12 cellular contexts compared by ENCODE assay signal in the genomic region with DNA sequence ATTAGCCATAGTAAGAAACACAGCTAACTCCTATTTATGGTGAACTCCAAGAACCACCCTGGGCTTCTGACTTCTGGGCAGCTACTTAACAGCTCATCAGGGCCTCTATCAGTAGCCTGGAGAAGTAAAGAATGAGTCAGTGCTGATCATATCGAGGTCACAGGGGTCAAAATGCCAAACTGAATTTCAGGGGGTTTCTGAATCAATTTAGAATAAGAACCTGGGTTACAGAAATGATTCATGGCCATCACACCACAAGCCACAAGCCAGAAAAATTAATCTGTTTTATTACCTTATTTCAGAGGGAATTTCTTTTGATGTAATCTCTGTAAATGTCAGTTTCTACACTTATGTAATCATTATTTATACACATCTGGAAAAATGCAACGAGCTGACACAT.
A peak's percentile ranks its signal among the peaks of the same experiment; 100 is the strongest.
DNase-seq lines count a peak whose midpoint lies in the region; ATAC-seq, FAIRE-seq and TF ChIP-seq lines count a peak whose summit lies in the region.
"Had no signal": no experiment of that assay in that cellular context is flagged by ENCODE, and none has a peak within 500 bp of the region (broad histone marks: within the 10 kb centered on the region; RNA-seq: fewer than 3 reads in every experiment).

No MANE protein-coding gene starts in this region.

- H3K27me3 ChIP-seq in astrocyte (ENCODE audit: insufficient read depth, low read length), result no peaks in the 10 kb centered on the region
- H3K27me3 ChIP-seq in esophagus squamous epithelium, result no peaks in the 10 kb centered on the region
- no peaks in the 10 kb centered on the region for H3K27me3 ChIP-seq in colonic mucosa
- H3K27me3 ChIP-seq: Peyer's patch had no signal

- no peak overlapping the region for H2AFZ ChIP-seq in astrocyte (ENCODE audit: low read depth, low read length)

- no peak overlapping the region for H3K4me2 ChIP-seq in astrocyte (ENCODE audit: low read length)

- H3K4me1 ChIP-seq in astrocyte (ENCODE audit: insufficient read depth, low read length) (peaks cover 5% of the 10 kb centered on the region), esophagus squamous epithelium (peaks cover 0 to under 1% (median 0%) of the 10 kb centered on the region in 3 donors), colonic mucosa (no peaks in the 10 kb centered on the region)
- H3K4me1 ChIP-seq: Peyer's patch had no signal

- H3K9ac ChIP-seq in astrocyte (ENCODE audit: low read length) (no peak overlapping the region), colonic mucosa (ENCODE audit: low read depth in 2 of 2, low read length in 2 of 2) (no peak overlapping the region)

- WGBS in esophagus squamous epithelium, 2 donors, result 35 to 51% methylated on average over 2 of the region's 2 CpGs

- intact Hi-C loops in esophagus squamous epithelium (cut with DNase I) (no loop called here), colonic mucosa (cut with DNase I) (no loop called here)

- H3K9me3 Mint-ChIP-seq in astrocyte (ENCODE audit: unreplicated experiment), result no peaks in the 10 kb centered on the region

- no peaks in the 10 kb centered on the region for H3K36me3 ChIP-seq in astrocyte (ENCODE audit: insufficient read depth, low read length)
- no peaks in the 10 kb centered on the region for H3K36me3 ChIP-seq in esophagus squamous epithelium
- H3K36me3 ChIP-seq in colonic mucosa, result no peaks in the 10 kb centered on the region
- H3K36me3 ChIP-seq: Peyer's patch had no signal

- H3K36me3 Mint-ChIP-seq in astrocyte (ENCODE audit: low read depth, unreplicated experiment), result no peaks in the 10 kb centered on the region
- H3K36me3 Mint-ChIP-seq: naive thymus-derived CD8-positive, alpha-beta T cell had no signal

- H3K4me1 Mint-ChIP-seq in astrocyte (ENCODE audit: low read depth, unreplicated experiment), result peaks cover 3% of the 10 kb centered on the region

- peak; percentile 54 for FAIRE-seq in astrocyte (lab: Jason Lieb, UNC)
- FAIRE-seq: urothelium cell line had no signal

- no peak overlapping the region for H3K27ac ChIP-seq in astrocyte (ENCODE audit: low read depth, low read length)
- no peak overlapping the region for H3K27ac ChIP-seq in esophagus squamous epithelium
- no peak overlapping the region for H3K27ac ChIP-seq in colonic mucosa
- H3K27ac ChIP-seq: Peyer's patch had no signal

- ATAC-seq in GM19452 (IDR thresholded peaks at IDR 0.05; ENCODE audit: unreplicated experiment) (peak; percentile 56), HG03432 (IDR thresholded peaks at IDR 0.05; ENCODE audit: unreplicated experiment) (peak; percentile 79), HG03196 (IDR thresholded peaks at IDR 0.05; ENCODE audit: unreplicated experiment) (no peak)
- ATAC-seq: naive thymus-derived CD8-positive, alpha-beta T cell had no signal

- TF ChIP-seq CTCF in GM10266 (IDR thresholded peaks at IDR 0.05; ENCODE audit: control insufficient read depth, insufficient read depth, low read depth, missing control alignments) (no peak), astrocyte (IDR thresholded peaks at IDR 0.05; ENCODE audit: insufficient read depth, low read depth, low read length) (no peak), esophagus squamous epithelium (IDR thresholded peaks at IDR 0.05) (no peak), colonic mucosa (IDR thresholded peaks at IDR 0.05) (no peak)

- no peaks in the 10 kb centered on the region for H4K20me1 ChIP-seq in astrocyte (ENCODE audit: insufficient read depth, low read length)

- no peak overlapping the region for H3K27ac Mint-ChIP-seq in astrocyte (ENCODE audit: unreplicated experiment)
- H3K27ac Mint-ChIP-seq: naive thymus-derived CD8-positive, alpha-beta T cell had no signal

- H3K4me3 ChIP-seq in astrocyte (ENCODE audit: insufficient read depth, low read depth, low read length) (no peak overlapping the region), esophagus squamous epithelium (no peak overlapping the region), colonic mucosa (no peak overlapping the region)
- H3K4me3 ChIP-seq: Peyer's patch had no signal

- H3K9me3 ChIP-seq in astrocyte (ENCODE audit: insufficient read depth, low read depth, low read length) (no peaks in the 10 kb centered on the region), esophagus squamous epithelium (no peaks in the 10 kb centered on the region), colonic mucosa (no peaks in the 10 kb centered on the region)
- H3K9me3 ChIP-seq: Peyer's patch had no signal

- DNase-seq in GM10266 (ENCODE audit: extremely low spot score), result peak; percentile 13
- DNase-seq in astrocyte (ENCODE audit: low read depth), result peak; percentile 33
- no peak for DNase-seq in esophagus squamous epithelium (lab: John Stamatoyannopoulos, UW)
- DNase-seq in colonic mucosa, result no peak
- DNase-seq in stimulated activated CD4-positive, alpha-beta T cell treated with anti-CD3 and anti-CD28 coated beads, Interleukin-2, amount 100 ng/mL, for 48 hours, result no peak
- DNase-seq: naive thymus-derived CD8-positive, alpha-beta T cell; Peyer's patch; stimulated activated CD4-positive, alpha-beta T cell treated with anti-CD3 and anti-CD28 coated beads, Interleukin-4, amount 100 ng/mL, for 4 hours had no signal

- H3K27me3 Mint-ChIP-seq in astrocyte (ENCODE audit: low read depth, unreplicated experiment), result no peaks in the 10 kb centered on the region
- H3K27me3 Mint-ChIP-seq: naive thymus-derived CD8-positive, alpha-beta T cell had no signal

- H3K79me2 ChIP-seq in astrocyte (ENCODE audit: insufficient read depth, low read length), result no peaks in the 10 kb centered on the region

- no peak for TF ChIP-seq POLR2A in esophagus squamous epithelium (IDR thresholded peaks at IDR 0.05)

- no peak overlapping the region for H3K4me3 Mint-ChIP-seq in astrocyte (ENCODE audit: unreplicated experiment)
- H3K4me3 Mint-ChIP-seq: naive thymus-derived CD8-positive, alpha-beta T cell had no signal

Comparison
In these comparisons a context has a peak if more than half of its experiments do, and no peak if none do; other contexts are left out.
1. DNase-seq: peak in GM10266 (single experiment) and astrocyte (single experiment); none in esophagus squamous epithelium (single experiment), colonic mucosa (single experiment) and stimulated activated CD4-positive, alpha-beta T cell treated with anti-CD3 and anti-CD28 coated beads, Interleukin-2, amount 100 ng/mL, for 48 hours (0 of 2).